Comparison of ENCODE assay signal across 1 cellular context in the genomic region with DNA sequence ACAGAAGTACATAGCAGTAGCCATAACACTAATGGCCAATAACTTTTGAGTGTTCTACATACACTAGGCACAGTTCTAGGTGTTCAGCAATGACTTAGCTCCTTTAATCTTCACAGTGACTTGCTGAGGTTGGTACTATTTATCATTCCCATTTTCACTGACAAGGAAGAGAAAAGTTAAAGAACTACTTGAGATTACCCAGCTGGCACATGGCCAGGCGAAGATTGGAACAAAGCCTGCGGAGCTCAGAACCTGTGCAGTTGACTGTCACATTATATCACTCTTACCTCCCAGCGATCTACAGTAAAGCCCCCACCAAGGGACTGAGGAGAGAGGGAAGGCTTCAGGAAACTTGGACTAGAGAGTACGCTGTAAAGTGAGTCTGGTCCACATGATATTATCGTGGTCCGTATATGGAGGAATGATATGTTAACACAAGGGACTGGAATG.
TF ChIP-seq lines count a peak whose summit lies in the region.

No MANE protein-coding gene starts in this region.

TF ChIP-seq in H1, 55 proteins besides CTCF, POLR2A, EP300 and RAD21 (continued from another document):
- TF ChIP-seq TCF12 (IDR thresholded peaks at IDR 0.05; ENCODE audit: low read depth, low read length) (no peak), SP4 (IDR thresholded peaks at IDR 0.05; ENCODE audit: low read length) (no peak), CHD1 (IDR thresholded peaks at IDR 0.05; ENCODE audit: low read depth, low read length) (no peak), CEBPB (IDR thresholded peaks at IDR 0.05; ENCODE audit: low read depth, low read length) (no peak)
